ENCODE assay signal across 7 cellular contexts in the genomic region with DNA sequence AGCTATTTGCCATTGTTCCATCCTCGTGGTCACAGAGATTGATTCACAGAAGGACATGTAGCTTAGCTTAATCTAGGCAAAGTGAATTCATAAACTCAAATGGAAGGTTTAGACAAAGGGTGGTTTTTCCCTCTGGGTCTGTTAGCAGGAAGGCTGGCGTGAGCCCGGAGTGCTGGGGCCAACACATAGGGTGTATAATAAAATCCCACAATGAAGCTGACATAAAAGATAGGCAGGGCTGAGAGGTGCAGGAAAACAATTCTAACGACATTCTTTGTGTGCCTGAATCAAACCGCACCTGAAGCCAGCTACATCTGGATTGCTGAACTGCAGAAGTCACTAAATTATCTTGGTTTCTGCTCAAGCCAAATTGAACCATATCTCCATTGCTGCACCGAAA.
"Had no signal": no experiment of that assay in that cellular context is flagged by ENCODE, and none has a peak within 500 bp of the region (broad histone marks: within the 10 kb centered on the region; RNA-seq: fewer than 3 reads in every experiment).

No MANE protein-coding gene starts in this region.

- DNase-seq: H9, HCEC 1CT, KBM-7 had no signal

- H3K27ac ChIP-seq: HL-60 had no signal

- H3K4me3 Mint-ChIP-seq: GM23338, H9, IgD-negative memory B cell had no signal

- H3K27ac Mint-ChIP-seq: GM23338, H9, IgD-negative memory B cell had no signal

- H3K36me3 Mint-ChIP-seq: IgD-negative memory B cell had no signal

- H3K4me1 Mint-ChIP-seq: IgD-negative memory B cell had no signal

- ATAC-seq: GM23338, HepG2 had no signal

- H3K4me3 ChIP-seq: GM23338 had no signal

- H3K9me3 Mint-ChIP-seq: GM23338, H9, IgD-negative memory B cell had no signal
